In the genomic region with DNA sequence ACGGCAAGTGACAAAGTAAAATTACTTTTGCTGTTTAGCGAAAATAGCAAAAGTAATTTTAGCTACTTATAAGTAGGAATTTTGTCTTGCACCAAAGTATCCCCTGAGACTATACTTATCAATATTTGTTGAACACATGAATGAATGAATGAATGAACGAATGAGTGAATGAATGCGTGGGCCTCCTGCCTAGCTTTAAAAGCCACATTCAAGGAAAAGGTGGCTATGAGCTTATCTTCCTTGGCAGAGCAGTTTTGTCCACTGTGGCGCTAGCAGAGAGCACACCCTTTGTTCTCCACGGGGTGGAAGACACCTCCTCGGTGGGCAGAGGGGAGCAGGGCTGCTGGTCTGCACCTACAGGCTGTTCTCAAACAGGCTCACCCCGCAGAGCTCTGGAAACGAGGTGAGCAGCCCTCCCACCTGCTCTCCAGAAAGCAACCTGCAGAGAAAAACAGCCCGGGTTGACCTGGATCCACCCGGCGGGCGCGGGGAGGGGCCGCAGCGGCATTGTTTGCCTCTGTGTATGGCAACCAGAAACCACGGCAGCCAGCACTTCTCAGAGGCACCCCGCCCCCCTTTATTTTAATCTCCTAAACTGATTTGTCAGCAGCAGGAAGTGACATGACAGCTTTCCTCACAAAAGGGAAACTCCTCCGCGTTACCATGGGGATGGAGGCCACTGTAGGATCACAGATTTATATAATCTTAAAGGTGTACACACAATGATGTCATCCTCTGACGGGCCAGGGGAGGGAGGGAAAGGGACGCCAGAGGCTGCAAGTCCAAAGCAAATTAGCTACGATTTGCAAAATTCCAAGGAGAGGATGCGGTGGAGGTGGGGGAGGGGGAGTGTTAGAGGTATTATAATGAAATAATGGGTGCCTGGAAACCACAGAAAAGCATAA, we compare ENCODE assay signal across 8 cellular contexts. TPM values are rescaled to one million over a fixed set of nuclear protein-coding genes. Genes with fewer than 3 reads are reported as not detected.
DNase-seq lines count a peak whose midpoint lies in the region; ATAC-seq, FAIRE-seq and TF ChIP-seq lines count a peak whose summit lies in the region.

No MANE protein-coding gene starts in this region.

- H2AFZ ChIP-seq in hepatocyte: peak overlapping the region; percentile 6

- peaks cover 6% of the 10 kb centered on the region for H3K4me1 ChIP-seq in hepatocyte (ENCODE audit: insufficient read depth)

- 8% methylated on average over 24 of the region's 24 CpGs for WGBS in hepatocyte (ENCODE audit: low lambda C conversion rate, missing lambda C conversion rate)

- H3K36me3 ChIP-seq in hepatocyte (replicated peaks; ENCODE audit: insufficient read depth, low read depth): no peaks in the 10 kb centered on the region

- peak; percentile 85 for FAIRE-seq in GM18507 (lab: Jason Lieb, UNC)

- peak overlapping the region; percentile 77 for H3K4me2 ChIP-seq in hepatocyte

- no peaks in the 10 kb centered on the region for H3K27me3 ChIP-seq in hepatocyte

- no peaks in the 10 kb centered on the region for H3K9me2 ChIP-seq in hepatocyte (replicated peaks; ENCODE audit: insufficient read depth)

- no peaks in the 10 kb centered on the region for H3K9me3 ChIP-seq in hepatocyte (ENCODE audit: low read depth)

- in situ Hi-C loops in astrocyte of the cerebellum (cut with HindIII; ENCODE audit: low sequenced_read_pairs): no loop called here

- ATAC-seq in HG02981 (IDR thresholded peaks at IDR 0.05; ENCODE audit: unreplicated experiment): peak; percentile 85

- H4K20me1 ChIP-seq in hepatocyte (ENCODE audit: insufficient read depth, poor library complexity, severe bottlenecking): peaks cover 26% of the 10 kb centered on the region

- H3K4me3 ChIP-seq in astrocyte of the cerebellum (ENCODE audit: low read depth, low read length) (peak overlapping the region; percentile 36), hepatocyte (peak overlapping the region; percentile 4)

- H3K27ac ChIP-seq in hepatocyte: peak overlapping the region; percentile 99

- H3K79me2 ChIP-seq in hepatocyte: peaks cover 25% of the 10 kb centered on the region

- TF ChIP-seq CTCF in astrocyte of the cerebellum (IDR thresholded peaks at IDR 0.05; ENCODE audit: low read depth, low read length, missing control alignments) (no peak), hepatocyte (IDR thresholded peaks at IDR 0.05; ENCODE audit: poor library complexity) (no peak)

- DNase-seq in GM18507 (ENCODE audit: extremely low spot score, insufficient read length, low read depth) (peak; percentile 84), NCI-H2029 (lab: John Stamatoyannopoulos, UW) (peak; percentile 99), T-helper 9 cell (peak; percentile 95), astrocyte of the cerebellum (ENCODE audit: low read depth) (peak; percentile 99), hepatocyte (ENCODE audit: low spot score) (peak; percentile 99), renal cortical epithelial cell (ENCODE audit: low read depth) (peak; percentile 100), cortex of kidney (lab: John Stamatoyannopoulos, UW) (no peak)

RNA-seq across cellular contexts. Expression of a gene that starts 5.9 kb away (rescaled TPM):
- total RNA-seq in hepatocyte (537 and 547 TPM in 2 replicates), renal cortical epithelial cell (203 and 294 TPM in 2 replicates)
- 583 and 682 TPM in 2 replicates for polyA plus RNA-seq in hepatocyte
